ENCODE assay signal across 25 cellular contexts in the genomic region with DNA sequence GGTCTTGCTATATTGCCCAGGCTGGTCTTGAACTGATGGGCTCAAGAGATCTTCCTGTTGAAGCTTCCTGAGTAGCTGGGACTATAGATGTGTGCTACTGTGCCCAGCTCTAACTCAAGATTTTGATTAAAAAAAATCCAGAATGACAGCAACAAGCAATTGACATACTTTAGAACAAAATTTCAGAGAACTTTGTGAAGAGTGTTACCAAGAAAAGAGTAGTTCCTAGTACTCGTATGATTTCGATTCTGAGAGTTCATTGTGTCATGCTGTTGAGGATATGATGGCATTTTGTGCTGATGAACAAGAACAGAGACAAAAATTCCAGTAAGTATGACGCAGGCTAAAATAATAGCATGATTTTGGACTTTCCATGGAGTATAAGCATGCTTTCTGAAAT.
"Had no signal": no experiment of that assay in that cellular context is flagged by ENCODE, and none has a peak within 500 bp of the region (broad histone marks: within the 10 kb centered on the region; RNA-seq: fewer than 3 reads in every experiment).

No MANE protein-coding gene starts in this region.

- H3K27ac Mint-ChIP-seq: nephron progenitor cell; progenitor cell of endocrine pancreas; T-cell; T-helper 2 cell treated with Interferon-gamma antibody and Interleukin-4, amounts not matched to agents 5 μg/mL and 100 μg/mL, for 36 hours; type B pancreatic cell had no signal

- H3K4me1 Mint-ChIP-seq: nephron progenitor cell had no signal

- H3K27me3 Mint-ChIP-seq: progenitor cell of endocrine pancreas; stimulated activated naive CD8-positive, alpha-beta T cell treated with anti-CD3 and anti-CD28 coated beads, Interleukin-15, Interleukin-2, amounts not matched to agents 100 ng/mL and 50 ng/mL, for 24 hours; T-cell; type B pancreatic cell had no signal

- H3K4me2 ChIP-seq: hepatocyte had no signal

- H3K36me3 ChIP-seq: ovary, uterus had no signal

- H3K9me3 Mint-ChIP-seq: activated naive CD4-positive, alpha-beta T cell treated with anti-CD3 and anti-CD28 coated beads, Interleukin-2, amount 50 U/mL, for 72 hours; nephron progenitor cell; stimulated activated naive CD8-positive, alpha-beta T cell treated with anti-CD3 and anti-CD28 coated beads, Interleukin-15, Interleukin-2, amounts not matched to agents 100 ng/mL and 50 ng/mL, for 24 hours; T-cell; T-helper 2 cell treated with Interferon-gamma antibody and Interleukin-4, amounts not matched to agents 5 μg/mL and 100 μg/mL, for 36 hours; type B pancreatic cell had no signal

- DNase-seq: activated CD4-positive, alpha-beta T cell treated with anti-CD3 and anti-CD28 coated beads, Interleukin-2, amount 50 U/mL, for 1 hour; activated CD4-positive, CD25-positive, alpha-beta regulatory T cell treated with anti-CD3 and anti-CD28 coated beads, Interleukin-2, amount 50 U/mL, for 72 hours; activated naive CD4-positive, alpha-beta T cell; brain microvascular endothelial cell; islet precursor cell; left ventricle myocardium inferior; mesendoderm; mucosa of descending colon; nephron progenitor cell; ovary; right lobe of liver; stimulated activated CD4-positive, alpha-beta T cell treated with anti-CD3 and anti-CD28 coated beads, Interleukin-2, amount 100 ng/mL, for 48 hours; substantia nigra; T-cell; uterus had no signal

- H3K79me2 ChIP-seq: hepatocyte had no signal

- H3K27me3 ChIP-seq: brain microvascular endothelial cell, gastroesophageal sphincter, hepatocyte, ovary, right lobe of liver, uterus had no signal

- H3K4me3 ChIP-seq: gastroesophageal sphincter, hepatocyte, left ventricle myocardium inferior, lung, mucosa of descending colon, ovary, right lobe of liver, uterus had no signal

- H3K4me3 Mint-ChIP-seq: nephron progenitor cell; stimulated activated naive CD8-positive, alpha-beta T cell treated with anti-CD3 and anti-CD28 coated beads, Interleukin-15, Interleukin-2, amounts not matched to agents 100 ng/mL and 50 ng/mL, for 24 hours; T-cell; T-helper 2 cell treated with Interferon-gamma antibody and Interleukin-4, amounts not matched to agents 5 μg/mL and 100 μg/mL, for 36 hours; type B pancreatic cell had no signal

- H2AFZ ChIP-seq: hepatocyte had no signal

- FAIRE-seq: astrocyte, endothelial cell of umbilical vein had no signal

- H3K4me1 ChIP-seq: gastroesophageal sphincter, left ventricle myocardium inferior, right lobe of liver, uterus had no signal

- ATAC-seq: gastroesophageal sphincter, mucosa of descending colon, right lobe of liver, T-cell had no signal

- H3K27ac ChIP-seq: brain microvascular endothelial cell, gastroesophageal sphincter, hepatocyte, left ventricle myocardium inferior, ovary, right lobe of liver, uterus had no signal

- H3K9me3 ChIP-seq: gastroesophageal sphincter, left ventricle myocardium inferior, mucosa of descending colon, ovary, right lobe of liver, uterus had no signal
